Comparison of ENCODE assay signal across 24 cellular contexts in the genomic region with DNA sequence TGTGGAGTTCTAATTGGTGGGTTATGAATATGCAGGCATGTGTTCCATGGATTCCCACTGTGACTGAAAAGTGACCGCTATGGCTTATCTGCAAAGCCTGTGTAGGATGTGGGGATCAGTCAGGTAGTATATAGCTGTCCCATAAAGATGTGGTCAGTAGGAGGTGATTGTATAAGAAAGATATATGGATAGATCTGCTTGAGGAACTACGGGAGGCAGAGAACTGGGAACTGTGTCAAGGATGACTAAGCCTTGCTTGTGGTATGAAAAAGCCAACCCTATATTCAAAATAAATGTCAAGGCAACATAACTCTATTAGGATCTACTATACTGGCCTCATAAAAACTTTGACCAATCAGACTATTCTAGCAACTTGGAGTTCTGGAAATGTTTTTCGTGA.
A peak's percentile ranks its signal among the peaks of the same experiment; 100 is the strongest.
DNase-seq lines count a peak whose midpoint lies in the region; ATAC-seq and TF ChIP-seq lines count a peak whose summit lies in the region.
"Had no signal": no experiment of that assay in that cellular context is flagged by ENCODE, and none has a peak within 500 bp of the region (broad histone marks: within the 10 kb centered on the region; RNA-seq: fewer than 3 reads in every experiment).

No MANE protein-coding gene starts in this region.

- no peaks in the 10 kb centered on the region for H3K36me3 ChIP-seq in lower lobe of right lung
- H3K36me3 ChIP-seq: BLaER1 treated with 17β-estradiol and CSF1 and Interleukin-3, amounts not matched to agents 10 nM and 100 nM; Peyer's patch had no signal

- peak; percentile 5 for DNase-seq in H4 (ENCODE audit: low spot score)
- DNase-seq in NCI-H226: peak; percentile 6
- peak; percentile 26 for DNase-seq in astrocyte of the cerebellum (ENCODE audit: low read depth)
- DNase-seq in fibroblast of mammary gland (ENCODE audit: low read depth): peak; percentile 19
- DNase-seq in lower lobe of right lung: no peak
- DNase-seq in Kasumi-1 (lab: John Stamatoyannopoulos, UW): no peak
- DNase-seq: AML-193; CD4-positive, alpha-beta T cell; COR-L47; DMS53; HCEC 1CT; MV-4-11; NCI-H1105; NCI-H1436 treated with DMSO at 0.1 percent for 48 hours; NCI-H187 treated with DMSO at 0.1 percent for 48 hours; NCI-H446; NCI-H526 treated with DMSO at 0.1 percent for 48 hours; Peyer's patch; SIG-M5 had no signal

- H3K4me3 ChIP-seq in astrocyte of the cerebellum (ENCODE audit: low read depth, low read length) (no peak overlapping the region), fibroblast of mammary gland (ENCODE audit: control insufficient read depth, low read depth, low read length) (no peak overlapping the region), lower lobe of right lung (no peak overlapping the region)
- H3K4me3 ChIP-seq: BLaER1 treated with 17β-estradiol and CSF1 and Interleukin-3, amounts not matched to agents 10 nM and 100 nM; GM23338; Peyer's patch; SK-N-MC had no signal

- TF ChIP-seq CTCF in astrocyte of the cerebellum (IDR thresholded peaks at IDR 0.05; ENCODE audit: low read depth, low read length, missing control alignments) (no peak), fibroblast of mammary gland (conservative IDR thresholded peaks at IDR 0.05; ENCODE audit: control insufficient read depth, insufficient read depth, low read depth, low read length) (no peak), lower lobe of right lung (IDR thresholded peaks at IDR 0.05) (no peak)

- H3K9me3 ChIP-seq in lower lobe of right lung: no peaks in the 10 kb centered on the region
- H3K9me3 ChIP-seq: Peyer's patch had no signal

- H3K4me1 ChIP-seq in lower lobe of right lung: no peaks in the 10 kb centered on the region
- H3K4me1 ChIP-seq: BLaER1 treated with 17β-estradiol and CSF1 and Interleukin-3, amounts not matched to agents 10 nM and 100 nM; Peyer's patch had no signal

- no peak overlapping the region for H3K27ac ChIP-seq in lower lobe of right lung
- H3K27ac ChIP-seq: BLaER1 treated with 17β-estradiol and CSF1 and Interleukin-3, amounts not matched to agents 10 nM and 100 nM; KMS-11; Peyer's patch; SK-N-MC had no signal

- intact Hi-C loops in lower lobe of right lung (cut with DNase I): no loop called here

- in situ Hi-C loops in astrocyte of the cerebellum (cut with HindIII; ENCODE audit: low sequenced_read_pairs): no loop called here

- ATAC-seq in lower lobe of right lung (no peak), GM18870 (IDR thresholded peaks at IDR 0.05; ENCODE audit: unreplicated experiment) (no peak)
- ATAC-seq: GM23338 had no signal

- no peaks in the 10 kb centered on the region for H3K27me3 ChIP-seq in lower lobe of right lung (ENCODE audit: low read depth)
- H3K27me3 ChIP-seq: Peyer's patch had no signal

Comparison
In these comparisons a context has a peak if more than half of its experiments do, and no peak if none do; other contexts are left out.
1. DNase-seq: peak in H4 (single experiment), NCI-H226 (single experiment), astrocyte of the cerebellum (single experiment) and fibroblast of mammary gland (single experiment); none in lower lobe of right lung (single experiment) and Kasumi-1 (0 of 2).